ENCODE assay signal across 8 cellular contexts in genomic region chr1:183417691-183418491, GRCh38. TPM values are rescaled to one million over a fixed set of nuclear protein-coding genes. Genes with fewer than 3 reads are reported as not detected.
A peak's percentile ranks its signal among the peaks of the same experiment; 100 is the strongest.
DNase-seq lines count a peak whose midpoint lies in the region; ATAC-seq and TF ChIP-seq lines count a peak whose summit lies in the region.

Gene NMNAT2 (minus strand): TSS chr1:183418380. CDS start chr1:183418267, 113 bp downstream.

- no peaks in the 10 kb centered on the region for H3K36me3 Mint-ChIP-seq in activated T-cell treated with anti-CD3 and anti-CD28 coated beads, Interleukin-2, amount 50 U/mL, for 4 hours (ENCODE audit: insufficient read depth)
- no peaks in the 10 kb centered on the region for H3K36me3 Mint-ChIP-seq in nephron progenitor cell (ENCODE audit: low read depth)

- peak; percentile 15 to 29 for ATAC-seq in activated T-cell treated with anti-CD3 and anti-CD28 coated beads, Interleukin-2, amount 50 U/mL, for 4 hours
- ATAC-seq in GM21381 (IDR thresholded peaks at IDR 0.05; ENCODE audit: unreplicated experiment) (no peak), HG03095 (IDR thresholded peaks at IDR 0.05; ENCODE audit: unreplicated experiment) (no peak)

- peak within 1 kb of the TSS; percentile 58 for H3K4me3 Mint-ChIP-seq in activated T-cell treated with anti-CD3 and anti-CD28 coated beads, Interleukin-2, amount 50 U/mL, for 4 hours
- H3K4me3 Mint-ChIP-seq in nephron progenitor cell: peak within 1 kb of the TSS; percentile 83

- H3K27ac Mint-ChIP-seq in nephron progenitor cell: no peak within 1 kb of the TSS

- H3K4me1 Mint-ChIP-seq in activated T-cell treated with anti-CD3 and anti-CD28 coated beads, Interleukin-2, amount 50 U/mL, for 4 hours (ENCODE audit: low read depth): peaks cover 27% of the 10 kb centered on the region
- peaks cover 22% of the 10 kb centered on the region for H3K4me1 Mint-ChIP-seq in nephron progenitor cell

- no peak within 1 kb of the TSS for H3K4me3 ChIP-seq in fibroblast of mammary gland (ENCODE audit: control insufficient read depth, low read depth, low read length)

- TF ChIP-seq CTCF in fibroblast of mammary gland (conservative IDR thresholded peaks at IDR 0.05; ENCODE audit: control insufficient read depth, insufficient read depth, low read depth, low read length) (no peak), nephron progenitor cell (IDR thresholded peaks at IDR 0.05) (no peak)

- H3K9me3 Mint-ChIP-seq in activated T-cell treated with anti-CD3 and anti-CD28 coated beads, Interleukin-2, amount 50 U/mL, for 4 hours: no peaks in the 10 kb centered on the region
- no peaks in the 10 kb centered on the region for H3K9me3 Mint-ChIP-seq in nephron progenitor cell

- DNase-seq in activated T-cell treated with anti-CD3 and anti-CD28 coated beads, Interleukin-2, amount 50 U/mL, for 4 hours: no peak
- DNase-seq in activated T-cell treated with anti-CD3 and anti-CD28 coated beads for 4 hours (no peak), SK-N-DZ (ENCODE audit: low spot score) (peak; percentile 82), fibroblast of mammary gland (ENCODE audit: low read depth) (peak; percentile 17), nephron progenitor cell (peak; percentile 50), SIG-M5 (lab: John Stamatoyannopoulos, UW) (no peak)

- peaks cover 70% of the 10 kb centered on the region for H3K27me3 Mint-ChIP-seq in activated T-cell treated with anti-CD3 and anti-CD28 coated beads, Interleukin-2, amount 50 U/mL, for 4 hours (ENCODE audit: low read depth)
- H3K27me3 Mint-ChIP-seq in nephron progenitor cell (ENCODE audit: low read depth, poor library complexity): peaks cover 78% of the 10 kb centered on the region

RNA-seq across cellular contexts. Expression of gene NMNAT2, which starts in this region (rescaled TPM):
- total RNA-seq in activated T-cell treated with anti-CD3 and anti-CD28 coated beads, Interleukin-2, amount 50 U/mL, for 4 hours: not detected
- 19.0 and 21.1 TPM in 2 replicates for polyA plus RNA-seq in SK-N-DZ (2014; cell fraction: cytosol; rRNA removed)
- 8.6 and 15.2 TPM in 2 replicates for polyA plus RNA-seq in SK-N-DZ (2014; cell fraction: nucleus; rRNA removed)

Comparison
In these comparisons a context has a peak if more than half of its experiments do, and no peak if none do; other contexts are left out.
1. Peak in ATAC-seq in activated T-cell treated with anti-CD3 and anti-CD28 coated beads, Interleukin-2, amount 50 U/mL, for 4 hours; RNA of the gene not detected or under 1 TPM.
2. DNase-seq: peak in SK-N-DZ (single experiment), fibroblast of mammary gland (single experiment) and nephron progenitor cell (single experiment); none in activated T-cell treated with anti-CD3 and anti-CD28 coated beads, Interleukin-2, amount 50 U/mL, for 4 hours (single experiment), activated T-cell treated with anti-CD3 and anti-CD28 coated beads for 4 hours (single experiment) and SIG-M5 (single experiment).